Comparison of ENCODE assay signal across 8 cellular contexts in genomic region chr18:22378672-22379282, GRCh38. TPM values are rescaled to one million over a fixed set of nuclear protein-coding genes. Genes with fewer than 3 reads are reported as not detected.
DNase-seq lines count a peak whose midpoint lies in the region; ATAC-seq, FAIRE-seq and TF ChIP-seq lines count a peak whose summit lies in the region.

No MANE protein-coding gene starts in this region.

- H3K27ac ChIP-seq in breast epithelium = no peak overlapping the region
- no peak overlapping the region for H3K27ac ChIP-seq in OCI-LY3 (ENCODE audit: low read length)
- H3K27ac ChIP-seq in pancreas = no peak overlapping the region
- no peak overlapping the region for H3K27ac ChIP-seq in gastrocnemius medialis

- BruUV-seq in MCF 10A (replicated peaks; lab: Mats Ljungman, UMichigan) = no TSS peak

- ATAC-seq in pancreas (peak; percentile 83 to 99 (median 90)), gastrocnemius medialis (no peak)

- TF ChIP-seq POLR2A in breast epithelium (IDR thresholded peaks at IDR 0.05) (no peak), gastrocnemius medialis (IDR thresholded peaks at IDR 0.05) (no peak)

- H3K4me1 ChIP-seq in breast epithelium (no peaks in the 10 kb centered on the region), OCI-LY3 (ENCODE audit: low read length) (peaks cover 7% of the 10 kb centered on the region), pancreas (no peaks in the 10 kb centered on the region), gastrocnemius medialis (no peaks in the 10 kb centered on the region)

- no peaks in the 10 kb centered on the region for H3K9me3 Mint-ChIP-seq in MCF 10A (ENCODE audit: unreplicated experiment)

- H3K9me3 ChIP-seq in breast epithelium (no peaks in the 10 kb centered on the region), OCI-LY3 (ENCODE audit: insufficient read depth, low read length) (no peaks in the 10 kb centered on the region), pancreas (no peaks in the 10 kb centered on the region), gastrocnemius medialis (no peaks in the 10 kb centered on the region)

- H2AFZ ChIP-seq in OCI-LY3 (ENCODE audit: low read depth, low read length) = no peak overlapping the region

- no peak overlapping the region for H3K4me3 ChIP-seq in breast epithelium
- no peak overlapping the region for H3K4me3 ChIP-seq in OCI-LY3 (ENCODE audit: low read length)
- no peak overlapping the region for H3K4me3 ChIP-seq in epithelial cell of proximal tubule (ENCODE audit: low read depth, low read length)
- H3K4me3 ChIP-seq in pancreas = no peak overlapping the region
- H3K4me3 ChIP-seq in gastrocnemius medialis = no peak overlapping the region

- POLR2A ChIA-PET in MCF 10A (lab: Yijun Ruan, JAX) = no interaction called here

- no peak overlapping the region for H3K9ac ChIP-seq in OCI-LY3 (ENCODE audit: low read length)

- H3K4me1 Mint-ChIP-seq in MCF 10A (ENCODE audit: insufficient read depth, unreplicated experiment) = no peaks in the 10 kb centered on the region

- TF ChIP-seq CTCF in MCF 10A (IDR thresholded peaks at IDR 0.05; ENCODE audit: unreplicated experiment) (no peak), breast epithelium (IDR thresholded peaks at IDR 0.05) (peak in 1 of 3 donors; percentile 38), OCI-LY3 (IDR thresholded peaks at IDR 0.05; ENCODE audit: low read depth, low read length) (peak; percentile 50), epithelial cell of proximal tubule (conservative IDR thresholded peaks at IDR 0.05; ENCODE audit: low read depth, low read length) (peak; percentile 82), pancreas (IDR thresholded peaks at IDR 0.05) (peak; percentile 34 to 59 (median 44)), gastrocnemius medialis (IDR thresholded peaks at IDR 0.05 in 4 of 5, conservative IDR thresholded peaks at IDR 0.05 in 1 of 5) (peak in 2 of 5 experiments; percentile 25 to 29)

- no peak overlapping the region for H3K4me2 ChIP-seq in OCI-LY3 (ENCODE audit: low read length)

- H3K36me3 ChIP-seq in breast epithelium (no peaks in the 10 kb centered on the region), OCI-LY3 (replicated peaks; ENCODE audit: low read depth, low read length) (no peaks in the 10 kb centered on the region), pancreas (no peaks in the 10 kb centered on the region), gastrocnemius medialis (no peaks in the 10 kb centered on the region)

- H3K4me3 Mint-ChIP-seq in MCF 10A (ENCODE audit: unreplicated experiment) = no peak overlapping the region

- H3K27ac Mint-ChIP-seq in MCF 10A (ENCODE audit: low read depth, unreplicated experiment) = no peak overlapping the region

- in situ Hi-C loops in gastrocnemius medialis (cut with MboI; ENCODE audit: low sequenced_read_pairs in 4 of 4) = no loop called here

- CTCF ChIA-PET in MCF 10A (lab: Yijun Ruan, JAX) = interaction anchor here (0.6 to 0.7 kb wide), 2 partner anchors 152 to 176 kb away, joined by 3 to 4 read pairs; no protein-coding TSS in a partner anchor

- H3K79me2 ChIP-seq in OCI-LY3 (ENCODE audit: low read length) = no peaks in the 10 kb centered on the region

- DNase-seq in MCF 10A (ENCODE audit: unreplicated experiment) (peak; percentile 60), breast epithelium (ENCODE audit: low spot score in 2 of 2) (no peak), epithelial cell of proximal tubule (ENCODE audit: low read depth) (no peak), pancreas (peak in 4 of 6 donors; percentile 26 to 64 (median 36)), NCI-H1417 (lab: John Stamatoyannopoulos, UW) (no peak), cerebellum (ENCODE audit: low spot score) (no peak), gastrocnemius medialis (no peak)

- H3K36me3 Mint-ChIP-seq in MCF 10A (ENCODE audit: insufficient read depth, unreplicated experiment) = no peaks in the 10 kb centered on the region

- no peaks in the 10 kb centered on the region for H3K27me3 Mint-ChIP-seq in MCF 10A (ENCODE audit: insufficient read depth, unreplicated experiment)

- no peak for FAIRE-seq in pancreas (lab: Jason Lieb, UNC)

- H3K27me3 ChIP-seq in breast epithelium = no peaks in the 10 kb centered on the region
- H3K27me3 ChIP-seq in OCI-LY3 (ENCODE audit: low read depth, low read length) = 0 out of 2 replicates have a peak, but pooled peaks cover 3% of the 10 kb centered on the region
- no peaks in the 10 kb centered on the region for H3K27me3 ChIP-seq in pancreas
- no peaks in the 10 kb centered on the region for H3K27me3 ChIP-seq in gastrocnemius medialis

- intact Hi-C loops in MCF 10A (cut with micrococcal nuclease) = no loop called here
- intact Hi-C loops in breast epithelium (cut with DNase I; ENCODE audit: low total_unique reads) = no loop called here
- intact Hi-C loops in pancreas (cut with DNase I) = no loop called here
- intact Hi-C loops in gastrocnemius medialis (cut with DNase I; ENCODE audit: low total_unique reads) = no loop called here

- 22 to 24% methylated on average over 2 of the region's 2 CpGs for WGBS in pancreas, 2 donors

- no peaks in the 10 kb centered on the region for H4K20me1 ChIP-seq in OCI-LY3 (ENCODE audit: insufficient read depth, low read length)

RNA-seq across cellular contexts. Expression of gene CTAGE1, which starts 38.9 kb away (rescaled TPM):
- total RNA-seq in MCF 10A (2022) (not detected in 2 replicates), breast epithelium (not detected), epithelial cell of proximal tubule (not detected in 2 replicates), pancreas (not detected), cerebellum (not detected), gastrocnemius medialis (not detected)
- polyA plus RNA-seq in pancreas = not detected

Comparison
In these comparisons a context has a peak if more than half of its experiments do, and no peak if none do; other contexts are left out.
1. DNase-seq: peak in MCF 10A (single experiment) and pancreas (4 of 6); none in breast epithelium (0 of 2), epithelial cell of proximal tubule (single experiment), NCI-H1417 (0 of 3), cerebellum (single experiment) and gastrocnemius medialis (0 of 2).
2. ATAC-seq: peak in pancreas (4 of 4); none in gastrocnemius medialis (0 of 2).